ENCODE assay signal across 8 cellular contexts in the genomic region with DNA sequence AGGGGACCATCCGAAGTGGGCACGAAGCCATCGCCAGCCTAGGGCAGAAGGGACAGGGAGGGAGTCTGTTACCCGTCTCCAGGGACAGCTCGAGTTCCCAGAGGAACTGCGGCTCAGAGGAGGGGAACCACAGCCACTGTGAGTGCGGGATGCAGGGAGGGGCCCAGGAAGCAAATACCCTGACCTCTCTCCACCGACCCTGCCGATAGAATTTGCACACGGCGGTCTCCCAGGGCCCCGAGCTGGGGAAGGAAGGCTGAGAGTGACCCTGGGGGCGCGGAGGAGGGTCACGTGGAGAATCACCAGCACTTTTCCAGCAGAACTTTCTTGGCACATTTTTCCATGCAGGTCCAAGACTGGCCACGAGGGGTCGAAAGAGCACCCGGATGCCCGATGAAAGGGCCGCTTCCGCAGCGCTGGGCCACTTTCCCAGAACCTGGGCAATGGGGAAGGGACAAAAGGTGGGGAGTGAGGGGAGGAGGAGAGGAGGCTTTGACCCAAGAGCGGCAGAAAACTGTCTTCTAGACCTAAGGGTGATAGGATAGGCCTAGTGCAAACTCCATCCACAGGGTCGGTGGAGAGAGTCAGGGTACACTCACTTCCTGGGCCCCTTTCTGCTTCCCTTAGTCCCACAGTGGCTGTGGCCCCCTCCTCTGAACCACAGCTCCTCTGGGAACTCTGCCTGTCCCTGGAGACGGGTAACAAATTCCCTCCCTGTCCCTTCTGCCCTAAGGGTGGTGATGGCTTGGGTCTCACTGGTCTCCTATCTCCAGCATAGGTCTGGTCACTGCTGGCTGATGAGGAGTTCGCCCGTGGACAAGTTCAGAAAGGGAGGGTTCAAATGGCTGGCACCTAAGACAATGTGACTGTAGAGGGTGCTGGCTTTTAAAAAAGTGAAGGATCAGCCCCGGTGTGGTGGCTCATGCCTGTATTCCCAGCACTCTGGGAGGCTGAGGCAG. TPM values are rescaled to one million over a fixed set of nuclear protein-coding genes. Genes with fewer than 3 reads are reported as not detected.
A peak's percentile ranks its signal among the peaks of the same experiment; 100 is the strongest.
DNase-seq lines count a peak whose midpoint lies in the region; ATAC-seq lines count a peak whose summit lies in the region.

No MANE protein-coding gene starts in this region.

- H3K4me1 Mint-ChIP-seq in activated naive CD8-positive, alpha-beta T cell treated with anti-CD3 and anti-CD28 coated beads, Interleukin-2, amount 50 U/mL, for 24 hours = peaks cover 10% of the 10 kb centered on the region

- H3K27ac Mint-ChIP-seq in activated naive CD8-positive, alpha-beta T cell treated with anti-CD3 and anti-CD28 coated beads, Interleukin-2, amount 50 U/mL, for 24 hours = peak overlapping the region; percentile 84

- H3K27me3 Mint-ChIP-seq in activated naive CD8-positive, alpha-beta T cell treated with anti-CD3 and anti-CD28 coated beads, Interleukin-2, amount 50 U/mL, for 24 hours = peaks cover 11% of the 10 kb centered on the region

- peak; percentile 15 for ATAC-seq in activated naive CD8-positive, alpha-beta T cell treated with anti-CD3 and anti-CD28 coated beads, Interleukin-2, amount 50 U/mL, for 24 hours
- no peak for ATAC-seq in HG03520 (IDR thresholded peaks at IDR 0.05; ENCODE audit: unreplicated experiment)
- no peak for ATAC-seq in GM21717 (IDR thresholded peaks at IDR 0.05; ENCODE audit: unreplicated experiment)

- peaks cover 30% of the 10 kb centered on the region for H3K36me3 Mint-ChIP-seq in activated naive CD8-positive, alpha-beta T cell treated with anti-CD3 and anti-CD28 coated beads, Interleukin-2, amount 50 U/mL, for 24 hours (ENCODE audit: low read depth)

- H3K9me3 Mint-ChIP-seq in activated naive CD8-positive, alpha-beta T cell treated with anti-CD3 and anti-CD28 coated beads, Interleukin-2, amount 50 U/mL, for 24 hours = peaks cover 5% of the 10 kb centered on the region

- intact Hi-C loops in head of caudate nucleus (cut with DNase I) = loop anchor here (5.0 kb wide), 1 partner anchor 75 kb away; no protein-coding TSS in a partner anchor

- no peak overlapping the region for H3K4me3 Mint-ChIP-seq in activated naive CD8-positive, alpha-beta T cell treated with anti-CD3 and anti-CD28 coated beads, Interleukin-2, amount 50 U/mL, for 24 hours

- peak; percentile 67 for DNase-seq in CD1c-positive myeloid dendritic cell (ENCODE audit: extremely low spot score)
- DNase-seq in HPDE6-E6E7 (ENCODE audit: extremely low spot score) = peak; percentile 58
- DNase-seq in RPMI8226 = peak; percentile 32
- DNase-seq in activated naive CD8-positive, alpha-beta T cell treated with anti-CD3 and anti-CD28 coated beads, Interleukin-2, amount 50 U/mL, for 24 hours = peak; percentile 62
- DNase-seq in head of caudate nucleus = peak; percentile 35 to 86 (median 68)
- DNase-seq in occipital lobe (lab: John Stamatoyannopoulos, UW) = peak; percentile 26

RNA-seq across cellular contexts. Expression of gene GPR4, which starts 5.3 kb away (rescaled TPM):
- total RNA-seq in occipital lobe = 0.16 TPM

RNA-seq across cellular contexts. Expression of gene OPA3, which starts 22.7 kb away (rescaled TPM):
- total RNA-seq in occipital lobe = 2.0 TPM

RNA-seq across cellular contexts. Expression of gene EML2, which starts 31.8 kb away (rescaled TPM):
- 15.8 TPM for total RNA-seq in occipital lobe
